27 cellular contexts compared by ENCODE assay signal in genomic region chr5:178278358-178279023, GRCh38.
"Had no signal": no experiment of that assay in that cellular context is flagged by ENCODE, and none has a peak within 500 bp of the region (broad histone marks: within the 10 kb centered on the region; RNA-seq: fewer than 3 reads in every experiment).

No MANE protein-coding gene starts in this region.

- DNase-seq: activated CD4-positive, alpha-beta memory T cell treated with anti-CD3 and anti-CD28 coated beads, Interleukin-2, amount 10 ng/mL, durations not matched to agents 7 days and 5 days; activated CD4-positive, alpha-beta T cell treated with anti-CD3 and anti-CD28 coated beads for 1 hour; activated CD4-positive, alpha-beta T cell treated with anti-CD3 and anti-CD28 coated beads, Interleukin-2, amount 10 ng/mL, durations not matched to agents 7 days and 5 days; activated CD8-positive, alpha-beta memory T cell treated with anti-CD3 and anti-CD28 coated beads, Interleukin-2, amount 10 ng/mL, durations not matched to agents 7 days and 5 days; activated naive CD4-positive, alpha-beta T cell treated with Interleukin-2 at 50 U/mL for 16 hours; activated T-cell treated with anti-CD3 and anti-CD28 coated beads, Interleukin-2, amount 50 U/mL, for 72 hours; anterior cingulate cortex; body of pancreas; cerebellar nuclear complex; dorsolateral prefrontal cortex; effector memory CD4-positive, alpha-beta T cell; left ventricle myocardium superior; mammary epithelial cell; naive B cell; occipital lobe; stimulated activated CD4-positive, alpha-beta T cell treated with anti-CD3 and anti-CD28 coated beads, Interleukin-12 subunit alpha, Interleukin-12 subunit beta, amount 100 ng/mL, for 4 hours; stimulated activated CD4-positive, alpha-beta T cell treated with anti-CD3 and anti-CD28 coated beads, Interleukin-4, amount 100 ng/mL, for 1 hour; stimulated activated naive CD8-positive, alpha-beta T cell treated with anti-CD3 and anti-CD28 coated beads, Interleukin-15, amount 100 ng/mL, for 72 hours; substantia nigra; T-helper 2 cell had no signal

- H3K36me3 ChIP-seq: right lobe of liver, thyroid gland, upper lobe of left lung had no signal

- H3K27me3 ChIP-seq: body of pancreas, right lobe of liver, thyroid gland, upper lobe of left lung had no signal

- H3K9me3 ChIP-seq: right lobe of liver, thyroid gland had no signal

- ATAC-seq: activated CD8-positive, alpha-beta memory T cell treated with anti-CD3 and anti-CD28 coated beads, Interleukin-2, amount 10 ng/mL, durations not matched to agents 7 days and 5 days; activated T-cell treated with anti-CD3 and anti-CD28 coated beads, Interleukin-2, amount 50 U/mL, for 72 hours; body of pancreas; stimulated activated effector memory CD8-positive, alpha-beta T cell treated with anti-CD3 and anti-CD28 coated beads, Interleukin-12 subunit alpha, Interleukin-12 subunit beta, amount 100 ng/mL, for 72 hours; stimulated activated naive CD8-positive, alpha-beta T cell treated with anti-CD3 and anti-CD28 coated beads, Interleukin-15, amount 100 ng/mL, for 72 hours; WTC11 had no signal

- H3K4me3 ChIP-seq: body of pancreas, coronary artery, dorsolateral prefrontal cortex, right lobe of liver, skin epidermis, thyroid gland, upper lobe of left lung had no signal

- H3K27ac ChIP-seq: body of pancreas, coronary artery, dorsolateral prefrontal cortex, right lobe of liver, skin epidermis, thyroid gland, upper lobe of left lung had no signal
